In the genomic region with DNA sequence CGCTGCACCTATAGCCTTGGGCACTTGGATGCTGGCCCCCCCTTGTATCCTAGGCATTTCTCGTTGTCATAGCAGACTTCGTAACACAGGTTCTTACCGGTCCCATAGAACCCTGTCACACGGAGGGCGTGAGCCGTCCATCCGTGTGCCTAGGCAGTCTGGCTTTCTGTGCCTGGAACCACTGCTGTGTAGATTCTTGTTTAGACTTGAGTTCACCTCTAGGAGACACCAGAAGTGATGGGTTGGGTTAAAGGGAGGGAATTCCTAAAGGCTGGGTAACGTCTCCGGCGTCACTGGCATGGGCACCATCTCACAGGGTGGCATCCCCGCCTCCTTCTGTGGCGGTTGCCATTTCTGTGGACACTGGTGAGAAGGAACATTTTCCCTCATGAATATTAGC, we compare ENCODE assay signal across 24 cellular contexts. TPM values are rescaled to one million over a fixed set of nuclear protein-coding genes. Genes with fewer than 3 reads are reported as not detected.
A peak's percentile ranks its signal among the peaks of the same experiment; 100 is the strongest.
DNase-seq lines count a peak whose midpoint lies in the region; ATAC-seq and TF ChIP-seq lines count a peak whose summit lies in the region.
"Had no signal": no experiment of that assay in that cellular context is flagged by ENCODE, and none has a peak within 500 bp of the region (broad histone marks: within the 10 kb centered on the region; RNA-seq: fewer than 3 reads in every experiment).

No MANE protein-coding gene starts in this region.

- DNase-seq in cardiac septum (ENCODE audit: low spot score) (peak; percentile 24), left ventricle myocardium superior (no peak), right atrium auricular region (ENCODE audit: low spot score) (peak; percentile 16), neuronal stem cell (ENCODE audit: low spot score) (no peak), type B pancreatic cell (ENCODE audit: extremely low spot score, unreplicated experiment) (peak; percentile 40), DMS53 (lab: John Stamatoyannopoulos, UW) (no peak), LoVo (ENCODE audit: low spot score) (no peak)
- DNase-seq in stimulated activated naive CD8-positive, alpha-beta T cell treated with anti-CD3 and anti-CD28 coated beads, Interleukin-15, amount 100 ng/mL, for 72 hours, result no peak
- DNase-seq: CD4-positive, CD25-positive, alpha-beta regulatory T cell; COR-L47; DMS 273 treated with DMSO at 0.1 percent for 48 hours; GOT3; IMR-90; MV-4-11; NCI-H1694; NCI-H2081; NCI-H2171; NCI-H345; NCI-H524; NCI-H774; NK-92 treated with Interleukin-12 subunit alpha and Interleukin-12 subunit beta, amount 100 ng/mL, for 24 hours had no signal

- H3K27ac ChIP-seq in right atrium auricular region (no peak overlapping the region), neuronal stem cell (replicated peaks; ENCODE audit: low read length) (no peak overlapping the region)

- no peaks in the 10 kb centered on the region for H3K4me1 ChIP-seq in right atrium auricular region
- no peaks in the 10 kb centered on the region for H3K4me1 ChIP-seq in neuronal stem cell (ENCODE audit: control insufficient read depth in 2 of 2, insufficient read depth in 1 of 2, low read depth in 1 of 2, low read length in 2 of 2)

- no peaks in the 10 kb centered on the region for H3K9me3 Mint-ChIP-seq in type B pancreatic cell
- H3K9me3 Mint-ChIP-seq in stimulated activated naive CD8-positive, alpha-beta T cell treated with anti-CD3 and anti-CD28 coated beads, Interleukin-15, amount 100 ng/mL, for 72 hours, result no peaks in the 10 kb centered on the region

- no peak overlapping the region for H3K27ac Mint-ChIP-seq in type B pancreatic cell
- H3K27ac Mint-ChIP-seq in stimulated activated naive CD8-positive, alpha-beta T cell treated with anti-CD3 and anti-CD28 coated beads, Interleukin-15, amount 100 ng/mL, for 72 hours, result no peak overlapping the region
- H3K27ac Mint-ChIP-seq: CD4-positive, CD25-positive, alpha-beta regulatory T cell had no signal

- no peak overlapping the region for H2BK5ac ChIP-seq in neuronal stem cell (ENCODE audit: low read length)

- H2AK5ac ChIP-seq in neuronal stem cell (ENCODE audit: low read depth, low read length), result no peak overlapping the region

- H3K9me3 ChIP-seq in right atrium auricular region, result no peaks in the 10 kb centered on the region
- H3K9me3 ChIP-seq in neuronal stem cell (replicated peaks in 1 of 2; ENCODE audit: control insufficient read depth in 2 of 2, insufficient read depth in 1 of 2, low read depth in 1 of 2, low read length in 2 of 2), result no peaks in the 10 kb centered on the region

- no peaks in the 10 kb centered on the region for H3K36me3 Mint-ChIP-seq in type B pancreatic cell
- H3K36me3 Mint-ChIP-seq: CD4-positive, CD25-positive, alpha-beta regulatory T cell had no signal

- no peak overlapping the region for H3K4me3 Mint-ChIP-seq in type B pancreatic cell
- H3K4me3 Mint-ChIP-seq in stimulated activated naive CD8-positive, alpha-beta T cell treated with anti-CD3 and anti-CD28 coated beads, Interleukin-15, amount 100 ng/mL, for 72 hours, result no peak overlapping the region

- no peak overlapping the region for H3K23ac ChIP-seq in neuronal stem cell (ENCODE audit: low read depth, low read length, poor library complexity)

- no peak overlapping the region for H3K14ac ChIP-seq in neuronal stem cell (ENCODE audit: low read length)

- no peak overlapping the region for H3K4ac ChIP-seq in neuronal stem cell (ENCODE audit: low read length)

- peak overlapping the region; percentile 58 for H2BK12ac ChIP-seq in neuronal stem cell (ENCODE audit: low read length)

- H3K4me3 ChIP-seq in right atrium auricular region (no peak overlapping the region), neuronal stem cell (ENCODE audit: low read length in 2 of 2) (no peak overlapping the region)

- no peaks in the 10 kb centered on the region for H3K36me3 ChIP-seq in right atrium auricular region
- H3K36me3 ChIP-seq in neuronal stem cell (replicated peaks in 1 of 2; ENCODE audit: control insufficient read depth in 2 of 2, insufficient read depth in 2 of 2, low read length in 2 of 2), result no peaks in the 10 kb centered on the region

- no peak overlapping the region for H2BK120ac ChIP-seq in neuronal stem cell (ENCODE audit: low read depth, low read length)

- H3K27me3 Mint-ChIP-seq in type B pancreatic cell, result peaks cover 79% of the 10 kb centered on the region
- H3K27me3 Mint-ChIP-seq in stimulated activated naive CD8-positive, alpha-beta T cell treated with anti-CD3 and anti-CD28 coated beads, Interleukin-15, amount 100 ng/mL, for 72 hours, result peaks cover 73% of the 10 kb centered on the region

- H3K4me2 ChIP-seq in neuronal stem cell (ENCODE audit: insufficient read depth, low read length, poor library complexity, severe bottlenecking), result no peak overlapping the region

- H4K8ac ChIP-seq in neuronal stem cell (ENCODE audit: low read depth, low read length), result no peak overlapping the region

- H3K18ac ChIP-seq in neuronal stem cell (ENCODE audit: low read length), result no peak overlapping the region

- TF ChIP-seq CTCF in right atrium auricular region (IDR thresholded peaks at IDR 0.05) (no peak), type B pancreatic cell (conservative IDR thresholded peaks at IDR 0.05) (no peak)

- no CpG with 5 or more reads among the region's 13 CpGs for WGBS in neuronal stem cell (ENCODE audit: extremely low coverage in 2 of 2, insufficient read length in 2 of 2, insufficient replicate concordance in 1 of 2), 2 donors

- no peak overlapping the region for H2AFZ ChIP-seq in neuronal stem cell (ENCODE audit: low read length)

- H3K9ac ChIP-seq in neuronal stem cell (ENCODE audit: low read depth, low read length, poor library complexity), result no peak overlapping the region

- ATAC-seq in left ventricle myocardium superior, result no peak
- no peak for ATAC-seq in stimulated activated naive CD8-positive, alpha-beta T cell treated with anti-CD3 and anti-CD28 coated beads, Interleukin-15, amount 100 ng/mL, for 72 hours

- no peaks in the 10 kb centered on the region for H3K4me1 Mint-ChIP-seq in type B pancreatic cell (ENCODE audit: unreplicated experiment)
- no peaks in the 10 kb centered on the region for H3K4me1 Mint-ChIP-seq in stimulated activated naive CD8-positive, alpha-beta T cell treated with anti-CD3 and anti-CD28 coated beads, Interleukin-15, amount 100 ng/mL, for 72 hours

- H3K27me3 ChIP-seq in right atrium auricular region (peaks cover 0 to 3% of the 10 kb centered on the region in 2 donors), neuronal stem cell (ENCODE audit: control insufficient read depth in 3 of 3, insufficient read depth in 3 of 3, low read depth in 1 of 3, low read length in 3 of 3) (peaks cover 0 to 39% (median 7%) of the 10 kb centered on the region in 3 experiments)

- intact Hi-C loops in cardiac septum (cut with DNase I), result no loop called here
- intact Hi-C loops in left ventricle myocardium superior (cut with micrococcal nuclease), result no loop called here

- no peak overlapping the region for H2BK15ac ChIP-seq in neuronal stem cell (ENCODE audit: low read length)

- no peak overlapping the region for H4K91ac ChIP-seq in neuronal stem cell (ENCODE audit: low read depth, low read length, poor library complexity)

- H3K79me1 ChIP-seq in neuronal stem cell (ENCODE audit: low read depth, low read length), result no peaks in the 10 kb centered on the region

RNA-seq across cellular contexts. Expression of gene NKX1-1, which starts 13.5 kb away (rescaled TPM):
- total RNA-seq in cardiac septum (not detected), left ventricle myocardium superior (not detected), right atrium auricular region (not detected), type B pancreatic cell (ENCODE audit: low replicate concordance) (not detected in 2 replicates)
- not detected for polyA plus RNA-seq in neuronal stem cell (2013, experiment 1 of 2)
- not detected for polyA plus RNA-seq in neuronal stem cell (2013, experiment 2 of 2)
- total RNA-seq: CD4-positive, CD25-positive, alpha-beta regulatory T cell; G401; IMR-90; M059J had no signal
- polyA plus RNA-seq: BJ; CD4-positive, CD25-positive, alpha-beta regulatory T cell; IMR-90 had no signal

Comparison
In these comparisons a context has a peak if more than half of its experiments do, and no peak if none do; other contexts are left out.
1. DNase-seq: peak in cardiac septum (single experiment), right atrium auricular region (single experiment) and type B pancreatic cell (single experiment); none in left ventricle myocardium superior (single experiment), neuronal stem cell (single experiment), DMS53 (single experiment), stimulated activated naive CD8-positive, alpha-beta T cell treated with anti-CD3 and anti-CD28 coated beads, Interleukin-15, amount 100 ng/mL, for 72 hours (0 of 2) and LoVo (single experiment).